Comparison of ENCODE assay signal across 8 cellular contexts in the genomic region with DNA sequence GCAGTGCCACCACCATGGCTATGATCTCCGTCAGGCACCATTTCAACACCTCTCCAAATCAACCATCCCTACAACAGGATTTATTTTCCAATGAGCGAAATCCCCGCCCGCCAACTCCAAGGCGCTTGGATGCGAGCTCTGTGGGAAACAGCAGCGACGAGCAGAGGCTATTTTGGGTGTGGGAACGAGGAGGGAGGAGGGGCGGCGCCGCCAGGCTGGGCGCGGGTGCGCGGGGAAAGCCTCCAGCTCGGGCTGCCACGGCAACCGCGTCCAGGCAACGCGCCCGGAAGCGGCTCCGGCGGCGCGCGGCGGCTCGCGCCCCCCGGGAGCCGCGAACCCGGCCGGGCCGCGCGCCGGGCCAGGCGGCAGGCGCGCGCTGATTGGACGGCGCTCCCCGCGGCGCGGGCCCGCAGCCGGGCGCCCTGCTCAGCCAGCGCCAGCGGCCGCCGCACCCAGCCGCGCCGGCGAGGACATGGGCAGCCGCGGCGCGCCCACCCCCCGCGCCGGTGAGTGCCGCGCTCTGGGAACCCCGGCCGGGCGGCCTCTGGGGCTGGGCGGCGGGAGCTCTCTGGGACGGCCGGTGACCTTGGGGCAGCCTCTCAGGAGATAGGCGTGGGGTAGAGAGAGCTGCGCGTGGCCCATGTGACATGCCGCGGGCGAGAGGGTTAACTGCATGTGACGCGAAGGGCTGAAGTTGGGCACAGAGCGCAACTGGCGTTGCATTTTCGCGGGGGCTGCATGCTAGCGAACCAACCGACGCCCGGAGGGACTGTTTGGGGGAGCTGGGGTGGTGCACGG. TPM values are rescaled to one million over a fixed set of nuclear protein-coding genes. Genes with fewer than 3 reads are reported as not detected.
A peak's percentile ranks its signal among the peaks of the same experiment; 100 is the strongest.
DNase-seq lines count a peak whose midpoint lies in the region; ATAC-seq and TF ChIP-seq lines count a peak whose summit lies in the region.

A gene (plus strand): TSS at position 410 of the 798 bp plus-strand sequence. CDS start 20,441 bp downstream, outside the sequence.

- H3K9ac ChIP-seq in iPS-18a (ENCODE audit: low read length), result peak within 1 kb of the TSS; percentile 0

- no peak within 1 kb of the TSS for H3K27ac ChIP-seq in brain microvascular endothelial cell
- H3K27ac ChIP-seq in iPS-18a (ENCODE audit: low read length), result no peak within 1 kb of the TSS
- peak within 1 kb of the TSS in 1 of 4 donors; percentile 17 for H3K27ac ChIP-seq in gastrocnemius medialis

- intact Hi-C loops in gastrocnemius medialis (cut with DNase I; ENCODE audit: low total_unique reads), result loop anchor here (2.0 to 5.0 kb wide), 2 partner anchors 65 to 666 kb away; a partner anchor contains a TSS

- TF ChIP-seq POLR2A in gastrocnemius medialis (IDR thresholded peaks at IDR 0.05), result no peak

- in situ Hi-C loops in brain microvascular endothelial cell (cut with HindIII; ENCODE audit: low pct_ligation_motif_present, low sequenced_read_pairs) (no loop called here), gastrocnemius medialis (cut with MboI; ENCODE audit: low sequenced_read_pairs in 4 of 4) (no loop called here)

- H3K27me3 ChIP-seq in GM06990 (replicated peaks; ENCODE audit: control insufficient read depth, insufficient read depth, low read length) (no peaks in the 10 kb centered on the region; the same call in 1 of the 2 replicates), brain microvascular endothelial cell (replicated peaks) (no peaks in the 10 kb centered on the region), iPS-18a (ENCODE audit: control insufficient read depth, insufficient read depth, low read length) (peaks cover 72% of the 10 kb centered on the region), gastrocnemius medialis (no peaks in the 10 kb centered on the region)

- DNase-seq in GM06990 (ENCODE audit: extremely low read depth, insufficient read length) (peak; percentile 85), brain microvascular endothelial cell (peak; percentile 30), gastrocnemius medialis (peak; percentile 54 to 74)
- DNase-seq in Jurkat, Clone E6-1 (ENCODE audit: low read depth, low spot score), result peak; percentile 42

- H3K4me1 ChIP-seq in iPS-18a (ENCODE audit: control insufficient read depth, low read depth, low read length) (no peaks in the 10 kb centered on the region), gastrocnemius medialis (peaks cover 6 to 11% of the 10 kb centered on the region in 2 donors)

- ATAC-seq in GM21786 (IDR thresholded peaks at IDR 0.05; ENCODE audit: unreplicated experiment) (peak; percentile 73), SK-N-SH treated with all-trans-retinoic acid at 6 μM for 48 hours (peak; percentile 81), gastrocnemius medialis (peak; percentile 95 to 96), GM18870 (IDR thresholded peaks at IDR 0.05; ENCODE audit: unreplicated experiment) (no peak)

- TF ChIP-seq CTCF in GM06990 (IDR thresholded peaks at IDR 0.05; ENCODE audit: insufficient read depth, low read length, poor library complexity, severe bottlenecking) (no peak), brain microvascular endothelial cell (IDR thresholded peaks at IDR 0.05; ENCODE audit: low read depth, low read length, missing control alignments) (no peak), gastrocnemius medialis (IDR thresholded peaks at IDR 0.05 in 4 of 5, conservative IDR thresholded peaks at IDR 0.05 in 1 of 5) (no peak)

- no peaks in the 10 kb centered on the region for H3K36me3 ChIP-seq in GM06990 (ENCODE audit: control insufficient read depth, insufficient read depth, low read length)
- no peaks in the 10 kb centered on the region for H3K36me3 ChIP-seq in brain microvascular endothelial cell (replicated peaks)
- H3K36me3 ChIP-seq in iPS-18a (ENCODE audit: control insufficient read depth, low read depth, low read length), result no peaks in the 10 kb centered on the region
- H3K36me3 ChIP-seq in gastrocnemius medialis, result no peaks in the 10 kb centered on the region

- H3K4me3 ChIP-seq in GM06990 (replicated peaks; ENCODE audit: low read depth, low read length) (peak within 1 kb of the TSS; percentile 73), brain microvascular endothelial cell (ENCODE audit: low read depth, low read length) (peak within 1 kb of the TSS; percentile 55), iPS-18a (ENCODE audit: low read length) (peak within 1 kb of the TSS; percentile 82), gastrocnemius medialis (peak within 1 kb of the TSS; percentile 50 to 71 (median 56))
- H3K4me3 ChIP-seq in Jurkat, Clone E6-1 (ENCODE audit: low read length), result peak within 1 kb of the TSS; percentile 60

- H3K9me3 ChIP-seq in iPS-18a (ENCODE audit: control insufficient read depth, low read depth, low read length) (no peaks in the 10 kb centered on the region), gastrocnemius medialis (no peaks in the 10 kb centered on the region)

TF ChIP-seq in SK-N-SH treated with all-trans-retinoic acid at 6 μM for 48 hours, 23 proteins besides CTCF, POLR2A, EP300 and RAD21 (continues in another document):
- TF ChIP-seq OSR1 (CRISPR knock-in tag; IDR thresholded peaks at IDR 0.05) (no peak), ESRRG (CRISPR knock-in tag; IDR thresholded peaks at IDR 0.05) (no peak), ISL1 (CRISPR knock-in tag; IDR thresholded peaks at IDR 0.05) (no peak), BACH2 (CRISPR knock-in tag; IDR thresholded peaks at IDR 0.05; ENCODE audit: borderline replicate concordance) (no peak), ZC3H10 (CRISPR knock-in tag; IDR thresholded peaks at IDR 0.05) (no peak), ZNF8 (CRISPR knock-in tag; IDR thresholded peaks at IDR 0.05) (no peak), SNAI2 (CRISPR knock-in tag; IDR thresholded peaks at IDR 0.05) (no peak), ARNTL (CRISPR knock-in tag; IDR thresholded peaks at IDR 0.05; ENCODE audit: borderline replicate concordance, low read depth) (no peak), GLIS3 (CRISPR knock-in tag; IDR thresholded peaks at IDR 0.05) (no peak), TCF4 (CRISPR knock-in tag; IDR thresholded peaks at IDR 0.05; ENCODE audit: borderline replicate concordance) (no peak), ZNF565 (CRISPR knock-in tag; conservative IDR thresholded peaks at IDR 0.05; ENCODE audit: low read depth) (no peak), ZFP3 (CRISPR knock-in tag; IDR thresholded peaks at IDR 0.05) (no peak), CSDC2 (CRISPR knock-in tag; IDR thresholded peaks at IDR 0.05) (no peak)
- TF ChIP-seq, protein P1, sequence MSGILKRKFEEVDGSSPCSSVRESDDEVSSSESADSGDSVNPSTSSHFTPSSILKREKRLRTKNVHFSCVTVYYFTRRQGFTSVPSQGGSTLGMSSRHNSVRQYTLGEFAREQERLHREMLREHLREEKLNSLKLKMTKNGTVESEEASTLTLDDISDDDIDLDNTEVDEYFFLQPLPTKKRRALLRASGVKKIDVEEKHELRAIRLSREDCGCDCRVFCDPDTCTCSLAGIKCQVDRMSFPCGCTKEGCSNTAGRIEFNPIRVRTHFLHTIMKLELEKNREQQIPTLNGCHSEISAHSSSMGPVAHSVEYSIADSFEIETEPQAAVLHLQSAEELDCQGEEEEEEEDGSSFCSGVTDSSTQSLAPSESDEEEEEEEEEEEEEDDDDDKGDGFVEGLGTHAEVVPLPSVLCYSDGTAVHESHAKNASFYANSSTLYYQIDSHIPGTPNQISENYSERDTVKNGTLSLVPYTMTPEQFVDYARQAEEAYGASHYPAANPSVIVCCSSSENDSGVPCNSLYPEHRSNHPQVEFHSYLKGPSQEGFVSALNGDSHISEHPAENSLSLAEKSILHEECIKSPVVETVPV (CRISPR knock-in tag; IDR thresholded peaks at IDR 0.05), result no peak
- TF ChIP-seq, protein P2, sequence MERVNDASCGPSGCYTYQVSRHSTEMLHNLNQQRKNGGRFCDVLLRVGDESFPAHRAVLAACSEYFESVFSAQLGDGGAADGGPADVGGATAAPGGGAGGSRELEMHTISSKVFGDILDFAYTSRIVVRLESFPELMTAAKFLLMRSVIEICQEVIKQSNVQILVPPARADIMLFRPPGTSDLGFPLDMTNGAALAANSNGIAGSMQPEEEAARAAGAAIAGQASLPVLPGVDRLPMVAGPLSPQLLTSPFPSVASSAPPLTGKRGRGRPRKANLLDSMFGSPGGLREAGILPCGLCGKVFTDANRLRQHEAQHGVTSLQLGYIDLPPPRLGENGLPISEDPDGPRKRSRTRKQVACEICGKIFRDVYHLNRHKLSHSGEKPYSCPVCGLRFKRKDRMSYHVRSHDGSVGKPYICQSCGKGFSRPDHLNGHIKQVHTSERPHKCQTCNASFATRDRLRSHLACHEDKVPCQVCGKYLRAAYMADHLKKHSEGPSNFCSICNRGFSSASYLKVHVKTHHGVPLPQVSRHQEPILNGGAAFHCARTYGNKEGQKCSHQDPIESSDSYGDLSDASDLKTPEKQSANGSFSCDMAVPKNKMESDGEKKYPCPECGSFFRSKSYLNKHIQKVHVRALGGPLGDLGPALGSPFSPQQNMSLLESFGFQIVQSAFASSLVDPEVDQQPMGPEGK (CRISPR knock-in tag; IDR thresholded peaks at IDR 0.05; ENCODE audit: borderline replicate concordance), result no peak
- TF ChIP-seq, protein P3, sequence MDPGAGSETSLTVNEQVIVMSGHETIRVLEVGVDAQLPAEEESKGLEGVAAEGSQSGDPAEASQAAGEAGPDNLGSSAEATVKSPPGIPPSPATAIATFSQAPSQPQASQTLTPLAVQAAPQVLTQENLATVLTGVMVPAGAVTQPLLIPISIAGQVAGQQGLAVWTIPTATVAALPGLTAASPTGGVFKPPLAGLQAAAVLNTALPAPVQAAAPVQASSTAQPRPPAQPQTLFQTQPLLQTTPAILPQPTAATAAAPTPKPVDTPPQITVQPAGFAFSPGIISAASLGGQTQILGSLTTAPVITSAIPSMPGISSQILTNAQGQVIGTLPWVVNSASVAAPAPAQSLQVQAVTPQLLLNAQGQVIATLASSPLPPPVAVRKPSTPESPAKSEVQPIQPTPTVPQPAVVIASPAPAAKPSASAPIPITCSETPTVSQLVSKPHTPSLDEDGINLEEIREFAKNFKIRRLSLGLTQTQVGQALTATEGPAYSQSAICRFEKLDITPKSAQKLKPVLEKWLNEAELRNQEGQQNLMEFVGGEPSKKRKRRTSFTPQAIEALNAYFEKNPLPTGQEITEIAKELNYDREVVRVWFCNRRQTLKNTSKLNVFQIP (CRISPR knock-in tag; IDR thresholded peaks at IDR 0.05; ENCODE audit: borderline replicate concordance, low read depth), result no peak

RNA-seq across cellular contexts. Expression of the gene that starts here (rescaled TPM):
- 13.1 TPM for polyA plus RNA-seq in Jurkat, Clone E6-1 (2012; ENCODE audit: insufficient read depth, insufficient read length)
- total RNA-seq in gastrocnemius medialis, result under 1 TPM in 2 of 4 donors, not detected in 2; 0.07 to 0.10 TPM

Comparison
In these comparisons a context has a peak if more than half of its experiments do, and no peak if none do; other contexts are left out.
1. Peak in DNase-seq, ATAC-seq and H3K4me3 ChIP-seq in gastrocnemius medialis; RNA of the gene not detected or under 1 TPM.
2. DNase-seq: peak in every context shown above with its lines; median percentile 85 in GM06990; 64 in gastrocnemius medialis; 42 in Jurkat, Clone E6-1; 30 in brain microvascular endothelial cell.